16 cellular contexts compared by ENCODE assay signal in genomic region chr5:158801286-158801685, GRCh38.
"Had no signal": no experiment of that assay in that cellular context is flagged by ENCODE, and none has a peak within 500 bp of the region (broad histone marks: within the 10 kb centered on the region; RNA-seq: fewer than 3 reads in every experiment).

No MANE protein-coding gene starts in this region.

- H3K4me3 Mint-ChIP-seq: activated naive CD4-positive, alpha-beta T cell treated with anti-CD3 and anti-CD28 coated beads for 36 hours; activated T-helper 17 cell treated with anti-CD3 and anti-CD28 coated beads, Interleukin-2, amount 50 U/mL, for 72 hours; memory B cell; naive thymus-derived CD8-positive, alpha-beta T cell; stimulated activated naive B cell treated with anti-CD40 and anti-IgM and Interleukin-4, amounts not matched to agents 10 μg/mL and 1 μg/mL and 100 μg/mL, for 72 hours had no signal

- H3K36me3 ChIP-seq: ascending aorta, right atrium auricular region, tibial artery had no signal

- H3K27me3 ChIP-seq: ascending aorta, right atrium auricular region, tibial artery had no signal

- H3K4me1 Mint-ChIP-seq: activated T-helper 17 cell treated with anti-CD3 and anti-CD28 coated beads, Interleukin-2, amount 50 U/mL, for 72 hours; naive thymus-derived CD8-positive, alpha-beta T cell had no signal

- H3K9me3 ChIP-seq: ascending aorta, right atrium auricular region, tibial artery had no signal

- ATAC-seq: activated T-helper 17 cell treated with anti-CD3 and anti-CD28 coated beads, Interleukin-2, amount 50 U/mL, for 72 hours; left lobe of liver; naive thymus-derived CD8-positive, alpha-beta T cell; stimulated activated naive B cell treated with anti-CD40 and anti-IgM and Interleukin-4, amounts not matched to agents 10 μg/mL and 1 μg/mL and 100 μg/mL, for 72 hours had no signal

- H3K4me3 ChIP-seq: ascending aorta, right atrium auricular region, tibial artery had no signal

- H3K9me3 Mint-ChIP-seq: activated naive CD4-positive, alpha-beta T cell treated with anti-CD3 and anti-CD28 coated beads for 36 hours; activated T-helper 17 cell treated with anti-CD3 and anti-CD28 coated beads, Interleukin-2, amount 50 U/mL, for 72 hours; memory B cell; naive thymus-derived CD8-positive, alpha-beta T cell; stimulated activated naive B cell treated with anti-CD40 and anti-IgM and Interleukin-4, amounts not matched to agents 10 μg/mL and 1 μg/mL and 100 μg/mL, for 72 hours had no signal

- H3K36me3 Mint-ChIP-seq: naive thymus-derived CD8-positive, alpha-beta T cell had no signal

- H3K27ac Mint-ChIP-seq: activated naive CD4-positive, alpha-beta T cell treated with anti-CD3 and anti-CD28 coated beads for 36 hours; activated T-helper 17 cell treated with anti-CD3 and anti-CD28 coated beads, Interleukin-2, amount 50 U/mL, for 72 hours; memory B cell; naive thymus-derived CD8-positive, alpha-beta T cell; stimulated activated naive B cell treated with anti-CD40 and anti-IgM and Interleukin-4, amounts not matched to agents 10 μg/mL and 1 μg/mL and 100 μg/mL, for 72 hours had no signal

- DNase-seq: activated CD4-positive, CD25-positive, alpha-beta regulatory T cell treated with anti-CD3 and anti-CD28 coated beads, Interleukin-2, amount 50 U/mL, for 72 hours; activated naive CD4-positive, alpha-beta T cell treated with anti-CD3 and anti-CD28 coated beads for 36 hours; dermis blood vessel endothelial cell; islet precursor cell; naive thymus-derived CD8-positive, alpha-beta T cell; nucleus accumbens; stimulated activated CD4-positive, alpha-beta T cell treated with anti-CD3 and anti-CD28 coated beads, Interleukin-15, amount 100 ng/mL, for 24 hours; stimulated activated CD4-positive, alpha-beta T cell treated with anti-CD3 and anti-CD28 coated beads, Interleukin-4, amount 100 ng/mL, for 1 hour; stimulated activated naive B cell treated with anti-CD40 and anti-IgM and Interleukin-4, amounts not matched to agents 10 μg/mL and 1 μg/mL and 100 μg/mL, for 72 hours; T1000; tibial artery had no signal

- H3K27me3 Mint-ChIP-seq: memory B cell; stimulated activated naive B cell treated with anti-CD40 and anti-IgM and Interleukin-4, amounts not matched to agents 10 μg/mL and 1 μg/mL and 100 μg/mL, for 72 hours had no signal
